Comparison of ENCODE assay signal across 12 cellular contexts in genomic region chr19:861099-861755, GRCh38. TPM values are rescaled to one million over a fixed set of nuclear protein-coding genes. Genes with fewer than 3 reads are reported as not detected.
DNase-seq lines count a peak whose midpoint lies in the region; ATAC-seq, FAIRE-seq and TF ChIP-seq lines count a peak whose summit lies in the region.
"Had no signal": no experiment of that assay in that cellular context is flagged by ENCODE, and none has a peak within 500 bp of the region (broad histone marks: within the 10 kb centered on the region; RNA-seq: fewer than 3 reads in every experiment).

No MANE protein-coding gene starts in this region.

- peak overlapping the region; percentile 72 for H3K4me2 ChIP-seq in DOHH2 (ENCODE audit: low read length)

- DNase-seq in LNCaP clone FGC (ENCODE audit: low read depth): no peak
- DNase-seq in epithelial cell of proximal tubule (ENCODE audit: low read depth): no peak
- DNase-seq in kidney: no peak
- DNase-seq: posterior cingulate gyrus had no signal

- no peaks in the 10 kb centered on the region for H3K79me2 ChIP-seq in DOHH2 (ENCODE audit: control insufficient read depth, low read length)

- intact Hi-C loops in kidney (cut with DNase I): no loop called here

- no peak overlapping the region for H3K9ac ChIP-seq in kidney (ENCODE audit: low read length in 2 of 2)

- H3K27ac ChIP-seq in DOHH2 (ENCODE audit: low read depth, low read length) (no peak overlapping the region), skin epidermis (peak overlapping the region in 10 of 21 experiments; percentile 32 to 88 (median 78)), kidney (ENCODE audit: low read depth in 2 of 2, low read length in 2 of 2) (no peak overlapping the region)
- H3K27ac ChIP-seq: SJSA1 had no signal

- peaks cover 5% of the 10 kb centered on the region; the same call in 1 of the 2 replicates for H3F3A ChIP-seq in DOHH2 (ENCODE audit: control insufficient read depth, insufficient read depth)

- H3K36me3 ChIP-seq in DOHH2 (ENCODE audit: control insufficient read depth, low read length) (no peaks in the 10 kb centered on the region), kidney (ENCODE audit: control insufficient read depth in 1 of 2, insufficient read depth in 2 of 2, low read length in 2 of 2) (no peaks in the 10 kb centered on the region)
- H3K36me3 ChIP-seq: SJSA1 had no signal

- no peak overlapping the region for H3K4me3 ChIP-seq in DOHH2 (ENCODE audit: low read length)
- H3K4me3 ChIP-seq in LNCaP clone FGC (ENCODE audit: low read depth, low read length): peak overlapping the region; percentile 54
- peak overlapping the region; percentile 49 for H3K4me3 ChIP-seq in epithelial cell of proximal tubule (ENCODE audit: low read depth, low read length)
- peak overlapping the region in 5 of 7 experiments; percentile 22 to 50 (median 40) for H3K4me3 ChIP-seq in skin epidermis
- no peak overlapping the region for H3K4me3 ChIP-seq in kidney (ENCODE audit: low read length in 2 of 2)
- H3K4me3 ChIP-seq: mucosa of descending colon had no signal

- no peak for TF ChIP-seq CTCF in DOHH2 (IDR thresholded peaks at IDR 0.05; ENCODE audit: low read depth, low read length, poor library complexity, severe bottlenecking)
- no peak for TF ChIP-seq CTCF in LNCaP clone FGC (IDR thresholded peaks at IDR 0.05; ENCODE audit: control insufficient read depth, extremely low read depth, insufficient read depth)
- TF ChIP-seq CTCF in epithelial cell of proximal tubule (conservative IDR thresholded peaks at IDR 0.05; ENCODE audit: low read depth, low read length): no peak
- TF ChIP-seq CTCF in kidney (IDR thresholded peaks at IDR 0.05; ENCODE audit: borderline replicate concordance, extremely low read depth, insufficient read depth): no peak

- no peaks in the 10 kb centered on the region for H3K9me3 ChIP-seq in DOHH2 (ENCODE audit: control insufficient read depth, insufficient read depth, low read length)
- H3K9me3 ChIP-seq in kidney (ENCODE audit: control insufficient read depth in 1 of 2, low read length in 2 of 2): no peaks in the 10 kb centered on the region
- H3K9me3 ChIP-seq: mucosa of descending colon, SJSA1 had no signal

- no peaks in the 10 kb centered on the region for H4K20me1 ChIP-seq in DOHH2 (ENCODE audit: control insufficient read depth, insufficient read depth, low read depth, low read length)

- no peaks in the 10 kb centered on the region for H3K9me2 ChIP-seq in DOHH2 (replicated peaks; ENCODE audit: control insufficient read depth, low read length)

- H3K4me1 ChIP-seq in DOHH2 (ENCODE audit: control insufficient read depth, low read length): peaks cover 38% of the 10 kb centered on the region
- H3K4me1 ChIP-seq in kidney (ENCODE audit: control insufficient read depth in 1 of 2, insufficient read depth in 1 of 2, low read depth in 1 of 2, low read length in 2 of 2): peaks cover 0 to 10% of the 10 kb centered on the region in 2 donors

- ATAC-seq in GM19455 (IDR thresholded peaks at IDR 0.05; ENCODE audit: unreplicated experiment): no peak
- no peak for ATAC-seq in GM18519 (IDR thresholded peaks at IDR 0.05; ENCODE audit: low FRiP score, unreplicated experiment)

- H3K27me3 ChIP-seq in DOHH2 (ENCODE audit: control insufficient read depth, low read length): peaks cover 13% of the 10 kb centered on the region

- no peak for FAIRE-seq in kidney (lab: Jason Lieb, UNC)

RNA-seq across cellular contexts. Expression of gene CFD, which starts 1.8 kb away (rescaled TPM):
- 3.2 and 5.2 TPM in 2 replicates for total RNA-seq in epithelial cell of proximal tubule
- total RNA-seq in kidney: 35.1 TPM
- 4.6 TPM for polyA plus RNA-seq in kidney (ENCODE audit: insufficient read depth, low read depth, low replicate concordance)

RNA-seq across cellular contexts. Expression of gene ELANE, which starts 9.1 kb away (rescaled TPM):
- total RNA-seq in epithelial cell of proximal tubule (not detected in 2 replicates), kidney (0.85 TPM)
- polyA plus RNA-seq in kidney (ENCODE audit: insufficient read depth, low read depth, low replicate concordance): not detected
- total RNA-seq: activated CD8-positive, alpha-beta memory T cell treated with anti-CD3 and anti-CD28 coated beads, Interleukin-2, amount 10 ng/mL, durations not matched to agents 7 days and 5 days; esophagus mucosa; SJSA1 had no signal

RNA-seq across cellular contexts. Expression of gene PRTN3, which starts 20.4 kb away (rescaled TPM):
- total RNA-seq in epithelial cell of proximal tubule: not detected in 2 replicates
- total RNA-seq in kidney: not detected
- not detected for polyA plus RNA-seq in kidney (ENCODE audit: insufficient read depth, low read depth, low replicate concordance)
- total RNA-seq: activated CD8-positive, alpha-beta memory T cell treated with anti-CD3 and anti-CD28 coated beads, Interleukin-2, amount 10 ng/mL, durations not matched to agents 7 days and 5 days; esophagus mucosa; mucosa of descending colon; SJSA1 had no signal

RNA-seq across cellular contexts. Expression of gene MED16, which starts 31.8 kb away (rescaled TPM):
- total RNA-seq in epithelial cell of proximal tubule (53.5 and 57.4 TPM in 2 replicates), kidney (56.5 TPM)
- polyA plus RNA-seq in kidney (ENCODE audit: insufficient read depth, low read depth, low replicate concordance): 72.1 TPM

RNA-seq across cellular contexts. Expression of gene RNU6-9, which starts 32.1 kb away (rescaled TPM):
- total RNA-seq in epithelial cell of proximal tubule: not detected in 2 replicates
- not detected for total RNA-seq in kidney
- not detected for polyA plus RNA-seq in kidney (ENCODE audit: insufficient read depth, low read depth, low replicate concordance)
- total RNA-seq: activated CD8-positive, alpha-beta memory T cell treated with anti-CD3 and anti-CD28 coated beads, Interleukin-2, amount 10 ng/mL, durations not matched to agents 7 days and 5 days; esophagus mucosa; mucosa of descending colon; SJSA1 had no signal

Comparison
In these comparisons a context has a peak if more than half of its experiments do, and no peak if none do; other contexts are left out.
1. H3K4me3 ChIP-seq: peak in LNCaP clone FGC (single experiment), epithelial cell of proximal tubule (single experiment) and skin epidermis (5 of 7); none in DOHH2 (single experiment) and kidney (0 of 2).